In genomic region chr21:37982496-37983318, GRCh38 we compare ENCODE assay signal across 23 cellular contexts.
"Had no signal": no experiment of that assay in that cellular context is flagged by ENCODE, and none has a peak within 500 bp of the region (broad histone marks: within the 10 kb centered on the region; RNA-seq: fewer than 3 reads in every experiment).

No MANE protein-coding gene starts in this region.

- H3K9ac ChIP-seq: neural progenitor cell had no signal

- H3K4me1 ChIP-seq: left lung, neural progenitor cell, prostate gland, upper lobe of right lung had no signal

- H3K4me3 Mint-ChIP-seq: activated T-cell treated with anti-CD3 and anti-CD28 coated beads, Interleukin-2, amount 50 U/mL, for 72 hours; dendritic cell treated with granulocyte-macrophage colony-stimulating factor and Interleukin-4, amounts not matched to agents 40 ng/mL and 50 ng/mL, for 4 days; naive B cell; neural progenitor cell; stimulated activated memory B cell treated with anti-CD40 and anti-IgM and Interleukin-4, amounts not matched to agents 10 μg/mL and 1 μg/mL and 100 μg/mL, for 72 hours; T-helper 17 cell had no signal

- H3K4me3 ChIP-seq: cardiac muscle cell, left lung, mucosa of descending colon, neural progenitor cell, prostate gland, thoracic aorta, upper lobe of right lung had no signal

- H3K36me3 ChIP-seq: cardiac muscle cell, left lung, neural progenitor cell, prostate gland, thoracic aorta, upper lobe of right lung, WERI-Rb-1 had no signal

- H2AFZ ChIP-seq: neural progenitor cell had no signal

- H3K4me1 Mint-ChIP-seq: naive B cell; stimulated activated memory B cell treated with anti-CD40 and anti-IgM and Interleukin-4, amounts not matched to agents 10 μg/mL and 1 μg/mL and 100 μg/mL, for 72 hours; T-helper 17 cell had no signal

- H3K9me3 ChIP-seq: left lung, mucosa of descending colon, prostate gland, thoracic aorta, upper lobe of right lung had no signal

- H3K36me3 Mint-ChIP-seq: activated naive CD4-positive, alpha-beta T cell treated with anti-CD3 and anti-CD28 coated beads, Interleukin-2, amount 50 U/mL, for 72 hours; naive B cell; neural progenitor cell; stimulated activated memory B cell treated with anti-CD40 and anti-IgM and Interleukin-4, amounts not matched to agents 10 μg/mL and 1 μg/mL and 100 μg/mL, for 72 hours had no signal

- H3K27ac ChIP-seq: cardiac muscle cell, left lung, neural progenitor cell, prostate gland, thoracic aorta, upper lobe of right lung, WERI-Rb-1 had no signal

- H3K9me3 Mint-ChIP-seq: activated naive CD4-positive, alpha-beta T cell treated with anti-CD3 and anti-CD28 coated beads, Interleukin-2, amount 50 U/mL, for 72 hours; activated T-cell treated with anti-CD3 and anti-CD28 coated beads, Interleukin-2, amount 50 U/mL, for 72 hours; dendritic cell treated with granulocyte-macrophage colony-stimulating factor and Interleukin-4, amounts not matched to agents 40 ng/mL and 50 ng/mL, for 4 days; neural progenitor cell; stimulated activated memory B cell treated with anti-CD40 and anti-IgM and Interleukin-4, amounts not matched to agents 10 μg/mL and 1 μg/mL and 100 μg/mL, for 72 hours had no signal

- H3K27me3 Mint-ChIP-seq: stimulated activated memory B cell treated with anti-CD40 and anti-IgM and Interleukin-4, amounts not matched to agents 10 μg/mL and 1 μg/mL and 100 μg/mL, for 72 hours had no signal

- H3K27me3 ChIP-seq: cardiac muscle cell, neural progenitor cell had no signal

- FAIRE-seq: islet of Langerhans had no signal

- H3K4me2 ChIP-seq: neural progenitor cell had no signal

- H3K27ac Mint-ChIP-seq: activated naive CD4-positive, alpha-beta T cell treated with anti-CD3 and anti-CD28 coated beads, Interleukin-2, amount 50 U/mL, for 72 hours; activated T-cell treated with anti-CD3 and anti-CD28 coated beads, Interleukin-2, amount 50 U/mL, for 72 hours; dendritic cell treated with granulocyte-macrophage colony-stimulating factor and Interleukin-4, amounts not matched to agents 40 ng/mL and 50 ng/mL, for 4 days; naive B cell; neural progenitor cell; stimulated activated memory B cell treated with anti-CD40 and anti-IgM and Interleukin-4, amounts not matched to agents 10 μg/mL and 1 μg/mL and 100 μg/mL, for 72 hours; T-helper 17 cell had no signal

- ATAC-seq: activated naive CD4-positive, alpha-beta T cell treated with anti-CD3 and anti-CD28 coated beads, Interleukin-2, amount 50 U/mL, for 72 hours; activated T-cell treated with anti-CD3 and anti-CD28 coated beads, Interleukin-2, amount 50 U/mL, for 72 hours; left lung; mucosa of descending colon; right cardiac atrium; stimulated activated memory B cell treated with anti-CD40 and anti-IgM and Interleukin-4, amounts not matched to agents 10 μg/mL and 1 μg/mL and 100 μg/mL, for 72 hours; T-helper 17 cell; upper lobe of right lung had no signal

- DNase-seq: activated CD4-positive, alpha-beta T cell treated with anti-CD3 and anti-CD28 coated beads for 1 hour; activated effector memory CD4-positive, alpha-beta T cell treated with anti-CD3 and anti-CD28 coated beads, Interleukin-2, amount 50 U/mL, for 16 hours; activated T-cell treated with anti-CD3 and anti-CD28 coated beads, Interleukin-2, amount 50 U/mL, for 72 hours; effector CD8-positive, alpha-beta T cell; foreskin fibroblast; glutamatergic neuron; hippocampal formation; left lung; mucosa of descending colon; naive B cell; right cardiac atrium; stimulated activated CD4-positive, alpha-beta T cell treated with anti-CD3 and anti-CD28 coated beads, Interleukin-4, amount 100 ng/mL, for 24 hours; T-helper 17 cell; upper lobe of right lung; WERI-Rb-1 had no signal
